22 cellular contexts compared by ENCODE assay signal in genomic region chr5:107765685-107766063, GRCh38.
DNase-seq lines count a peak whose midpoint lies in the region; ATAC-seq, FAIRE-seq and TF ChIP-seq lines count a peak whose summit lies in the region.
"Had no signal": no experiment of that assay in that cellular context is flagged by ENCODE, and none has a peak within 500 bp of the region (broad histone marks: within the 10 kb centered on the region; RNA-seq: fewer than 3 reads in every experiment).

No MANE protein-coding gene starts in this region.

- no peak for FAIRE-seq in small intestine (lab: Jason Lieb, UNC)
- FAIRE-seq: A549, D721Med, H54, HTR-8/SVneo had no signal

- no peak overlapping the region for H2AK5ac ChIP-seq in mesendoderm (ENCODE audit: low read length)

- no peak overlapping the region for H3K56ac ChIP-seq in mesendoderm (ENCODE audit: low read length)

- H3K4me3 Mint-ChIP-seq in activated naive CD4-positive, alpha-beta T cell treated with anti-CD3 and anti-CD28 coated beads, Interleukin-2, amount 50 U/mL, for 24 hours = no peak overlapping the region
- H3K4me3 Mint-ChIP-seq in T-helper 17 cell = no peak overlapping the region
- H3K4me3 Mint-ChIP-seq: CD4-positive, alpha-beta T cell; GM23338 had no signal

- H3K79me2 ChIP-seq in mesendoderm (ENCODE audit: control insufficient read depth, insufficient read depth, low read length) = no peaks in the 10 kb centered on the region

- no peak for TF ChIP-seq CTCF in RWPE1 (conservative IDR thresholded peaks at IDR 0.05; ENCODE audit: low read depth)

- peak overlapping the region; percentile 16 for H3K4ac ChIP-seq in mesendoderm (ENCODE audit: low read depth, low read length)

- peak overlapping the region; percentile 80 for H3K18ac ChIP-seq in mesendoderm (ENCODE audit: low read length)

- CTCF ChIA-PET in RWPE1 (lab: Yijun Ruan, JAX) = no interaction called here

- peak overlapping the region; percentile 75 for H3K27ac ChIP-seq in mesendoderm (ENCODE audit: low read depth, low read length)
- H3K27ac ChIP-seq in small intestine (ENCODE audit: low read depth in 1 of 2, low read length in 1 of 2) = no peak overlapping the region
- no peak overlapping the region for H3K27ac ChIP-seq in RWPE1
- H3K27ac ChIP-seq: 22Rv1, A549, C4-2B had no signal

- no peak overlapping the region for H2BK5ac ChIP-seq in mesendoderm (ENCODE audit: low read length)

- no peaks in the 10 kb centered on the region for H3K27me3 ChIP-seq in mesendoderm (ENCODE audit: insufficient read depth, low read length, poor library complexity)
- peaks cover 0 to 2% of the 10 kb centered on the region in 2 donors for H3K27me3 ChIP-seq in small intestine (ENCODE audit: control insufficient read depth in 2 of 2, insufficient read depth in 2 of 2, low read length in 2 of 2)

- no peaks in the 10 kb centered on the region for H3K36me3 Mint-ChIP-seq in activated naive CD4-positive, alpha-beta T cell treated with anti-CD3 and anti-CD28 coated beads, Interleukin-2, amount 50 U/mL, for 24 hours
- H3K36me3 Mint-ChIP-seq in activated naive CD4-positive, alpha-beta T cell treated with anti-CD3 and anti-CD28 coated beads, Interleukin-2, amount 50 U/mL, for 72 hours = no peaks in the 10 kb centered on the region
- H3K36me3 Mint-ChIP-seq in T-helper 17 cell (ENCODE audit: low read depth) = no peaks in the 10 kb centered on the region

- no CpG with 5 or more reads among the region's 5 CpGs for WGBS in mesendoderm (ENCODE audit: extremely low coverage, insufficient coverage, low lambda C conversion rate)
- 17 to 45% (median 41%) methylated on average over 5 of the region's 5 CpGs for WGBS in small intestine, 3 donors

- no peak for ATAC-seq in activated naive CD4-positive, alpha-beta T cell treated with anti-CD3 and anti-CD28 coated beads, Interleukin-2, amount 50 U/mL, for 72 hours
- no peak for ATAC-seq in T-helper 17 cell
- ATAC-seq: A549, GM23338 had no signal

- H4K5ac ChIP-seq in mesendoderm (ENCODE audit: low read length) = no peak overlapping the region

- no peak overlapping the region for H2BK15ac ChIP-seq in mesendoderm (replicated peaks; ENCODE audit: low read depth)

- H3K23ac ChIP-seq in mesendoderm (ENCODE audit: low read length) = no peak overlapping the region

- no peak overlapping the region for H3K4me2 ChIP-seq in mesendoderm (ENCODE audit: low read length)
- H3K4me2 ChIP-seq: A549, GM23338 had no signal

- no peaks in the 10 kb centered on the region for H3K36me3 ChIP-seq in mesendoderm (ENCODE audit: control insufficient read depth, insufficient read depth, low read length)
- H3K36me3 ChIP-seq in small intestine (ENCODE audit: control insufficient read depth in 2 of 2, insufficient read depth in 2 of 2, low read length in 2 of 2) = no peaks in the 10 kb centered on the region

- DNase-seq in activated naive CD4-positive, alpha-beta T cell treated with anti-CD3 and anti-CD28 coated beads, Interleukin-2, amount 50 U/mL, for 72 hours (ENCODE audit: low spot score in 2 of 2) = no peak
- DNase-seq in mesendoderm (no peak), small intestine (peak; percentile 16), RWPE1 (ENCODE audit: low spot score) (no peak), DMS 273 (lab: John Stamatoyannopoulos, UW; ENCODE audit: unreplicated experiment) (no peak), T-helper 17 cell (no peak)
- DNase-seq: AML-193; CD4-positive, alpha-beta T cell; DMS153; DMS79; GF-D8; HCEC 1CT; IMR-90 had no signal

- POLR2A ChIA-PET in RWPE1 (lab: Yijun Ruan, JAX; ENCODE audit: low non-redundant PET) = no interaction called here

- peaks cover 6% of the 10 kb centered on the region for H3K4me1 ChIP-seq in mesendoderm (ENCODE audit: control insufficient read depth, low read depth, low read length)
- H3K4me1 ChIP-seq in small intestine (ENCODE audit: control insufficient read depth in 2 of 2, insufficient read depth in 1 of 2, low read depth in 1 of 2, low read length in 1 of 2) = peaks cover 2 to 3% of the 10 kb centered on the region in 2 donors
- H3K4me1 ChIP-seq: A549, Caco-2 had no signal

- no peak overlapping the region for H3K4me3 ChIP-seq in mesendoderm (ENCODE audit: low read length)
- H3K4me3 ChIP-seq in small intestine (ENCODE audit: low read depth in 1 of 2, low read length in 2 of 2) = no peak overlapping the region
- H3K4me3 ChIP-seq: A549, GM23338 had no signal

- H3K9ac ChIP-seq in mesendoderm (ENCODE audit: low read length) = no peak overlapping the region

- H3K79me1 ChIP-seq in mesendoderm (ENCODE audit: low read length) = no peaks in the 10 kb centered on the region

- no peaks in the 10 kb centered on the region for H3K9me3 ChIP-seq in small intestine (ENCODE audit: control insufficient read depth, low read depth)
- no peaks in the 10 kb centered on the region for H3K9me3 ChIP-seq in T-helper 17 cell (ENCODE audit: control insufficient read depth, low read length, poor library complexity, severe bottlenecking)
- H3K9me3 ChIP-seq: A549, Caco-2 had no signal

- H3K27me3 Mint-ChIP-seq in activated naive CD4-positive, alpha-beta T cell treated with anti-CD3 and anti-CD28 coated beads, Interleukin-2, amount 50 U/mL, for 24 hours = no peaks in the 10 kb centered on the region
- H3K27me3 Mint-ChIP-seq in T-helper 17 cell = peaks cover 16% of the 10 kb centered on the region

- H2BK120ac ChIP-seq in mesendoderm (ENCODE audit: low read depth, low read length) = no peak overlapping the region

- no peaks in the 10 kb centered on the region for H3K4me1 Mint-ChIP-seq in activated naive CD4-positive, alpha-beta T cell treated with anti-CD3 and anti-CD28 coated beads, Interleukin-2, amount 50 U/mL, for 24 hours
- no peaks in the 10 kb centered on the region for H3K4me1 Mint-ChIP-seq in T-helper 17 cell

- H3K9me3 Mint-ChIP-seq in activated naive CD4-positive, alpha-beta T cell treated with anti-CD3 and anti-CD28 coated beads, Interleukin-2, amount 50 U/mL, for 24 hours = no peaks in the 10 kb centered on the region
- no peaks in the 10 kb centered on the region for H3K9me3 Mint-ChIP-seq in activated naive CD4-positive, alpha-beta T cell treated with anti-CD3 and anti-CD28 coated beads, Interleukin-2, amount 50 U/mL, for 72 hours
- H3K9me3 Mint-ChIP-seq: CD4-positive, alpha-beta T cell; GM23338 had no signal

- H3K27ac Mint-ChIP-seq in activated naive CD4-positive, alpha-beta T cell treated with anti-CD3 and anti-CD28 coated beads, Interleukin-2, amount 50 U/mL, for 24 hours = peak overlapping the region; percentile 38
- H3K27ac Mint-ChIP-seq in activated naive CD4-positive, alpha-beta T cell treated with anti-CD3 and anti-CD28 coated beads, Interleukin-2, amount 50 U/mL, for 72 hours = no peak overlapping the region
- no peak overlapping the region for H3K27ac Mint-ChIP-seq in T-helper 17 cell
- H3K27ac Mint-ChIP-seq: CD4-positive, alpha-beta T cell; GM23338 had no signal

- H4K8ac ChIP-seq in mesendoderm (ENCODE audit: low read depth, low read length) = no peak overlapping the region
